Comparison of ENCODE assay signal across 19 cellular contexts in the genomic region with DNA sequence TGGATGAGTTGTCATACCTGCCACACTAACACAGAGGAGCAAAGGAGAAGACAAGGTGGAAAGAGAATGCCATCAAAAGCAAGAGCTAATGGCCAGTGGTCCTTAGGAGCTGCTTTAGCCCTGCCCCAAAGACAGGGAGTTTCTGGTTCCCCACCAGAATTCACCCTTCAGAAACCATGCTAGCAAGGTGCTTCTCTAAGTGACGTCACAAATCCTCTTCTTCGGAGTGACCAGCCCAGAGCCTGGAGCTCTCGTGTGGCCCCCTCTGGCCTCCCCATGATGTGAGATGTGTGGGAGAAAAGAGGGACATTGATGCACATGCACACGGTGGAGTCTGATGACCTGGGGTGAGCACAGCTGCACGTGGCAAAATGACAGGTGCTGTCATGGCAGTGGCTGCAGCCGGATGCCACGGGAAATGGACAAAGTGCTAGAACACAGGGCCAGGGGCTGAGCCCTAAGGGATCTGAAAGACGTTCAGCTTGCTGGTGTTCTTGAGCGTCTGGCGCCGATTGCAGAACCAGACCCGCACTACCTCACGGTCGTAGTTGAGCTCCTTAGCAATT.
"Had no signal": no experiment of that assay in that cellular context is flagged by ENCODE, and none has a peak within 500 bp of the region (broad histone marks: within the 10 kb centered on the region; RNA-seq: fewer than 3 reads in every experiment).

No MANE protein-coding gene starts in this region.

- FAIRE-seq: colon, frontal cortex had no signal

- H3K4me3 ChIP-seq: heart left ventricle, lung, testis, transverse colon had no signal

- H3K9me3 ChIP-seq: heart left ventricle, neutrophil, testis, transverse colon had no signal

- H3K36me3 ChIP-seq: neutrophil, transverse colon had no signal

- H3K27ac ChIP-seq: heart left ventricle, neutrophil, testis, transverse colon had no signal

- DNase-seq: effector memory CD8-positive, alpha-beta T cell; heart left ventricle; hippocampal formation; left colon; left ventricle myocardium superior; mesendoderm; naive thymus-derived CD4-positive, alpha-beta T cell; nephron progenitor cell; right cardiac atrium; stimulated activated CD4-positive, alpha-beta T cell treated with anti-CD3 and anti-CD28 coated beads, Interleukin-2, amount 100 ng/mL, for 24 hours; stimulated activated CD4-positive, alpha-beta T cell treated with anti-CD3 and anti-CD28 coated beads, Interleukin-4, amount 100 ng/mL, for 4 hours; stimulated activated naive B cell treated with anti-CD40 and anti-IgM and Interleukin-4, amounts not matched to agents 10 μg/mL and 1 μg/mL and 100 μg/mL, for 72 hours; stimulated activated naive CD8-positive, alpha-beta T cell treated with anti-CD3 and anti-CD28 coated beads, Interleukin-15, amount 100 ng/mL, for 72 hours; testis; transverse colon had no signal

- H3K4me1 ChIP-seq: testis, transverse colon had no signal

- H3K27me3 ChIP-seq: heart left ventricle, neutrophil, testis, transverse colon had no signal
